Comparison of ENCODE assay signal across 9 cellular contexts in genomic region chr9:127021664-127022337, GRCh38.
DNase-seq lines count a peak whose midpoint lies in the region; ATAC-seq and TF ChIP-seq lines count a peak whose summit lies in the region.
"Had no signal": no experiment of that assay in that cellular context is flagged by ENCODE, and none has a peak within 500 bp of the region (broad histone marks: within the 10 kb centered on the region; RNA-seq: fewer than 3 reads in every experiment).

No MANE protein-coding gene starts in this region.

- H3K27me3 ChIP-seq in lung (ENCODE audit: control insufficient read depth, insufficient read depth) = no peaks in the 10 kb centered on the region
- H3K27me3 ChIP-seq in thoracic aorta (replicated peaks; ENCODE audit: insufficient read depth) = no peaks in the 10 kb centered on the region

- H3K36me3 ChIP-seq in lung (ENCODE audit: control insufficient read depth in 2 of 2, insufficient read depth in 2 of 2, low read length in 2 of 2) (no peaks in the 10 kb centered on the region), thoracic aorta (no peaks in the 10 kb centered on the region)

- H3K9me3 ChIP-seq in lung (ENCODE audit: control insufficient read depth in 2 of 2, insufficient read depth in 1 of 2, low read length in 1 of 2) (no peaks in the 10 kb centered on the region), thoracic aorta (no peaks in the 10 kb centered on the region)

- no peaks in the 10 kb centered on the region for H3K27me3 Mint-ChIP-seq in chondrocyte (ENCODE audit: low read depth)

- ATAC-seq in lung (ENCODE audit: insufficient read depth, low FRiP score) (peak; percentile 66), thoracic aorta (ENCODE audit: insufficient number of reproducible peaks, low FRiP score, low read depth) (peak; percentile 89), GM21360 (IDR thresholded peaks at IDR 0.05; ENCODE audit: unreplicated experiment) (no peak)

- H3K4me1 Mint-ChIP-seq in chondrocyte (ENCODE audit: low read depth) = peaks cover 19% of the 10 kb centered on the region

- H3K36me3 Mint-ChIP-seq in chondrocyte (ENCODE audit: low read depth) = no peaks in the 10 kb centered on the region

- H3K27ac Mint-ChIP-seq in chondrocyte (ENCODE audit: unreplicated experiment) = peak overlapping the region; percentile 90
- H3K27ac Mint-ChIP-seq: activated T-helper 2 cell treated with anti-CD3 and anti-CD28 coated beads, Interferon-gamma antibody, Interleukin-2, Interleukin-4, amounts not matched to agents 10 μg/mL and 5 μg/mL and 100 μg/mL, durations not matched to agents 14 hours and 24 hours and 36 hours had no signal

- 77 to 80% methylated on average over 9 of the region's 9 CpGs for WGBS in lung, 2 donors

- no peaks in the 10 kb centered on the region for H3K9me3 Mint-ChIP-seq in chondrocyte (ENCODE audit: low read depth)
- H3K9me3 Mint-ChIP-seq: activated T-helper 2 cell treated with anti-CD3 and anti-CD28 coated beads, Interferon-gamma antibody, Interleukin-2, Interleukin-4, amounts not matched to agents 10 μg/mL and 5 μg/mL and 100 μg/mL, durations not matched to agents 14 hours and 24 hours and 36 hours had no signal

- H3K4me1 ChIP-seq in lung (ENCODE audit: control insufficient read depth in 2 of 2, insufficient read depth in 2 of 2, low read length in 2 of 2) (peaks cover 4 to 10% of the 10 kb centered on the region in 2 donors), thoracic aorta (ENCODE audit: control insufficient read depth in 1 of 2, low read depth in 2 of 2) (peaks cover 8 to 29% of the 10 kb centered on the region in 2 donors)

- peak; percentile 27 for TF ChIP-seq CTCF in chondrocyte (IDR thresholded peaks at IDR 0.05)
- TF ChIP-seq CTCF in lung (IDR thresholded peaks at IDR 0.05; ENCODE audit: control extremely low read depth, extremely low read depth) = no peak
- TF ChIP-seq CTCF in thoracic aorta (IDR thresholded peaks at IDR 0.05) = no peak

- no peak overlapping the region for H3K4me3 Mint-ChIP-seq in chondrocyte (ENCODE audit: unreplicated experiment)

- H3K27ac ChIP-seq in lung (ENCODE audit: low read depth in 1 of 2, low read length in 1 of 2) (peak overlapping the region; percentile 31 to 77), thoracic aorta (peak overlapping the region; percentile 37 to 63)

- H3K4me3 ChIP-seq in lung = no peak overlapping the region
- no peak overlapping the region for H3K4me3 ChIP-seq in thoracic aorta

- DNase-seq in NCI-H2171 (lab: John Stamatoyannopoulos, UW) (peak; percentile 91), chondrocyte (ENCODE audit: low spot score) (no peak), lung (ENCODE audit: low spot score) (peak; percentile 57), thoracic aorta (ENCODE audit: low spot score) (peak; percentile 65), NCI-H748 (lab: John Stamatoyannopoulos, UW; ENCODE audit: unreplicated experiment) (no peak)
- DNase-seq in activated CD4-positive, alpha-beta T cell treated with anti-CD3 and anti-CD28 coated beads, Interleukin-2, amount 50 U/mL, for 1 hour = no peak
- DNase-seq in activated CD8-positive, alpha-beta memory T cell treated with anti-CD3 and anti-CD28 coated beads, Interleukin-2, amount 50 U/mL, for 4 hours = no peak

Comparison
In these comparisons a context has a peak if more than half of its experiments do, and no peak if none do; other contexts are left out.
1. DNase-seq: peak in NCI-H2171 (single experiment), lung (single experiment) and thoracic aorta (single experiment); none in chondrocyte (single experiment), NCI-H748 (single experiment), activated CD4-positive, alpha-beta T cell treated with anti-CD3 and anti-CD28 coated beads, Interleukin-2, amount 50 U/mL, for 1 hour (single experiment) and activated CD8-positive, alpha-beta memory T cell treated with anti-CD3 and anti-CD28 coated beads, Interleukin-2, amount 50 U/mL, for 4 hours (single experiment).